ENCODE assay signal across 8 cellular contexts in the genomic region with DNA sequence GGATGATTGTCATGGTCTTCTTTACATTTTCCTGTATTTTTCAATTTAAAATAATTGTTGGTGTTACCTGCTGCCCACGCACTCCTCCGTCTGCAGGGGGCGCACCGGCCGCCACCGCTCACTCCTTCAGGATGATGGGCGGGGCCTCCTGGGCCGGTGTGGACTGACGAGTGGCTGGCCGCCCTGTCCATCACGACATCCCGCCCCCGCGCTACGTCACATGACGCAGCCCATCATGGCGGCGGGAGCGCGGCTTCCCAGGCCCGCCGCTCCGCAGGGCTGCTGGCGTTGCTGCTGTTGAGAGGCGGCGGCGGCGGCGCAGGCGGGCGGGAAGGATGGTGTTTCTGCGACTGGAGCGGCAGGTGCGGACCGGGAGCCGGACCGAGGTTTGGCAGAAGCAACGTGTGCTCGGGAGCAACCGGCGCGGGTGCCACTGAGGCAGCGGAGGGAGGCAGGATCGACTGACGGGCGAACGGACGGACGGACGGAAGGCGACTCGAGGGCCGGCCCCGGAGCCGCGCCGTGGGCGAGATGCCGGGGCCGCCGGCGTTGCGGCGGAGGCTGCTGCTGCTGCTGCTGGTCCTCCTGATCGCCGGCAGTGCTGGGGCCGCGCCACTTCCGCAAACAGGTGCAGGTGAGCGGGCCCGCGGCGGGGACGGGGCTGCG.
DNase-seq lines count a peak whose midpoint lies in the region; ATAC-seq lines count a peak whose summit lies in the region.

A gene (plus strand): TSS at position 216 of the 666 bp plus-strand sequence. CDS start 316 bp downstream, at position 532.

- no peaks in the 10 kb centered on the region for H3K36me3 Mint-ChIP-seq in memory B cell

- H3K9me3 Mint-ChIP-seq in memory B cell, result no peaks in the 10 kb centered on the region

- no peaks in the 10 kb centered on the region for H3K9me3 ChIP-seq in effector memory CD4-positive, alpha-beta T cell (ENCODE audit: control insufficient read depth, low read length)

- H3K4me3 Mint-ChIP-seq in memory B cell, result peak within 1 kb of the TSS; percentile 96

- peak within 1 kb of the TSS; percentile 78 for H3K27ac ChIP-seq in effector memory CD4-positive, alpha-beta T cell (ENCODE audit: insufficient read depth, low read length, poor library complexity, severe bottlenecking)

- H3K4me3 ChIP-seq in effector memory CD4-positive, alpha-beta T cell (ENCODE audit: insufficient read depth, low read depth, low read length, poor library complexity, severe bottlenecking), result peak within 1 kb of the TSS; percentile 99

- peaks cover 9% of the 10 kb centered on the region for H3K4me1 Mint-ChIP-seq in memory B cell

- peak within 1 kb of the TSS; percentile 92 for H3K27ac Mint-ChIP-seq in memory B cell

- H3K36me3 ChIP-seq in effector memory CD4-positive, alpha-beta T cell (ENCODE audit: control insufficient read depth, insufficient read depth, low read length), result no peaks in the 10 kb centered on the region

- ATAC-seq in GM19463 (IDR thresholded peaks at IDR 0.05; ENCODE audit: unreplicated experiment) (peak; percentile 100), memory B cell (ENCODE audit: low read depth) (peak; percentile 99)

- H3K27me3 ChIP-seq in effector memory CD4-positive, alpha-beta T cell (replicated peaks; ENCODE audit: control insufficient read depth, insufficient read depth, low read length, poor library complexity, severe bottlenecking), result no peaks in the 10 kb centered on the region

- peak; percentile 94 for DNase-seq in COLO668 (lab: John Stamatoyannopoulos, UW; ENCODE audit: unreplicated experiment)
- peak; percentile 88 for DNase-seq in HPDE6-E6E7 (ENCODE audit: extremely low spot score)
- peak; percentile 93 for DNase-seq in NK-92 treated with Interleukin-12 subunit alpha and Interleukin-12 subunit beta, amount 100 ng/mL, for 24 hours (lab: John Stamatoyannopoulos, UW)
- peak; percentile 100 for DNase-seq in activated CD8-positive, alpha-beta memory T cell treated with anti-CD3 and anti-CD28 coated beads for 24 hours
- peak; percentile 93 to 94 (median 93) for DNase-seq in effector memory CD4-positive, alpha-beta T cell
- peak; percentile 99 to 100 for DNase-seq in memory B cell (ENCODE audit: low spot score in 2 of 2)
- DNase-seq in stimulated activated CD8-positive, alpha-beta memory T cell treated with anti-CD3 and anti-CD28 coated beads, Interleukin-12 subunit alpha, Interleukin-12 subunit beta, amount 100 ng/mL, for 24 hours (ENCODE audit: extremely low read depth), result peak; percentile 88

- H3K27me3 Mint-ChIP-seq in memory B cell, result peaks cover 9% of the 10 kb centered on the region

- no peaks in the 10 kb centered on the region for H3K4me1 ChIP-seq in effector memory CD4-positive, alpha-beta T cell (ENCODE audit: control insufficient read depth, insufficient read depth, low read length, poor library complexity, severe bottlenecking)

Comparison
In these comparisons a context has a peak if more than half of its experiments do, and no peak if none do; other contexts are left out.
1. Peak in every context shown above with its lines: DNase-seq, ATAC-seq, H3K4me3 ChIP-seq and H3K27ac ChIP-seq.